In the genomic region with DNA sequence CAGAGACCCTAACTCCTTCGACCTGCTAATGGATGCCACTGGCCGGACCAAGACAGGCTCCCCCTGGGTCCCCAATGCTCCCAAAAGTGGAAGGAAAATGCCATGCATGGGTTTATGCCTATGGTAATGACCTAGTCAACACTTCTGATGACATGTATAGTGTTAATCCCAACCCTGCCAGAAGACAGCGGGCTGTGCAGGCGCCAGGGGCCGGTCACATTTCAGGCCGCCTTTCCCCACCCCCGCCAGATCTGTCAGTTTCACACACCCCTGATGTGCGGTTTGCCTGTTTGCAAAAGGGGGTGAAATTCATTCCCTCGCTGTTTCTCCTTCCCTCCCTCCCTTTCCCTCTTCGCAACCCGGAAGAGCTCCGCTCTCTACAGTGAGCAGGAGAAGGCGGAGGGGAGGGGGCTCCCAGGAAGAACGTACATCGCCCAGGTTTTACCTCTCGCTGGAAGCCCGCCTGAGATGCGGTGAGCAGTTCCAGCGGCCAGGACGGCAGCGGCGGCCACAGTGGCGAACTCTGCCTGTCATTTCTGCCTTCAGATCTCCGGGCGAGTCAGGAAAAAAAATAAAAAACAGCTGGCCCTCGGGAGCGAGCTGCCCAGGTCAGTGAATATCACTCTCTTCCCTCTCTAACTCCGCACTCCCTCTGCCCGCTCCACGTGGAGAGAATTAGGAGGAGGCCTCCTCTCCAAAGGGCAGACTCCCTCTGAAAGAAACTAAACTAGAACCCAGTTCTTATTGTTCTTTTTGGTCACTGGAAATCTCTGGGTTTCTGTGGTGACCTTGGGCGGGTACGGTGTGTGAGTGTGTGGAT, we compare ENCODE assay signal across 8 cellular contexts. TPM values are rescaled to one million over a fixed set of nuclear protein-coding genes. Genes with fewer than 3 reads are reported as not detected.
DNase-seq lines count a peak whose midpoint lies in the region; ATAC-seq and TF ChIP-seq lines count a peak whose summit lies in the region.

No MANE protein-coding gene starts in this region.

- H3K9ac ChIP-seq in HUES64 (ENCODE audit: low read depth, low read length), result no peak overlapping the region

- H3K9me3 Mint-ChIP-seq in CD4-positive, CD25-positive, alpha-beta regulatory T cell, result peaks cover 0 to 6% (median 0%) of the 10 kb centered on the region in 7 donors
- H3K9me3 Mint-ChIP-seq in chondrocyte (ENCODE audit: low read depth) (no peaks in the 10 kb centered on the region), nephron progenitor cell (no peaks in the 10 kb centered on the region)

- H3K27ac Mint-ChIP-seq in CD4-positive, CD25-positive, alpha-beta regulatory T cell, result peak overlapping the region in 1 of 3 donors; percentile 33
- H3K27ac Mint-ChIP-seq in chondrocyte (ENCODE audit: unreplicated experiment) (no peak overlapping the region), nephron progenitor cell (no peak overlapping the region)

- H3K4me3 ChIP-seq in CD4-positive, CD25-positive, alpha-beta regulatory T cell (ENCODE audit: low read depth, low read length), result peak overlapping the region; percentile 51
- H3K4me3 ChIP-seq in HUES64 (ENCODE audit: low read length), result peak overlapping the region; percentile 52

- no peaks in the 10 kb centered on the region for H3K9me3 ChIP-seq in CD4-positive, CD25-positive, alpha-beta regulatory T cell (ENCODE audit: control insufficient read depth in 2 of 2, low read length in 2 of 2)
- no peaks in the 10 kb centered on the region for H3K9me3 ChIP-seq in HUES64 (ENCODE audit: insufficient read depth, low read depth, low read length)

- H3K4me1 Mint-ChIP-seq in CD4-positive, CD25-positive, alpha-beta regulatory T cell, result peaks cover 15 to 78% (median 49%) of the 10 kb centered on the region in 4 donors
- H3K4me1 Mint-ChIP-seq in chondrocyte (ENCODE audit: low read depth) (peaks cover 21% of the 10 kb centered on the region), nephron progenitor cell (peaks cover 72% of the 10 kb centered on the region)

- no peaks in the 10 kb centered on the region for H3K36me3 Mint-ChIP-seq in CD4-positive, CD25-positive, alpha-beta regulatory T cell
- H3K36me3 Mint-ChIP-seq in chondrocyte (ENCODE audit: low read depth) (peaks cover 3% of the 10 kb centered on the region), nephron progenitor cell (ENCODE audit: low read depth) (no peaks in the 10 kb centered on the region)

- peaks cover 96% of the 10 kb centered on the region for H3K27me3 Mint-ChIP-seq in CD4-positive, CD25-positive, alpha-beta regulatory T cell
- H3K27me3 Mint-ChIP-seq in chondrocyte (ENCODE audit: low read depth), result peaks cover 79% of the 10 kb centered on the region
- peaks cover 100% of the 10 kb centered on the region for H3K27me3 Mint-ChIP-seq in nephron progenitor cell (ENCODE audit: low read depth, poor library complexity)

- H3K4me1 ChIP-seq in CD4-positive, CD25-positive, alpha-beta regulatory T cell (ENCODE audit: control insufficient read depth, insufficient read depth, low read length, poor library complexity, severe bottlenecking), result peaks cover 77% of the 10 kb centered on the region
- H3K4me1 ChIP-seq in HUES64 (ENCODE audit: insufficient read depth, low read length), result peaks cover 53% of the 10 kb centered on the region

- H3K36me3 ChIP-seq in CD4-positive, CD25-positive, alpha-beta regulatory T cell (ENCODE audit: control insufficient read depth, insufficient read depth, low read length), result no peaks in the 10 kb centered on the region
- H3K36me3 ChIP-seq in HUES64 (ENCODE audit: insufficient read depth, low read length), result no peaks in the 10 kb centered on the region

- TF ChIP-seq CTCF in chondrocyte (IDR thresholded peaks at IDR 0.05) (no peak), nephron progenitor cell (IDR thresholded peaks at IDR 0.05) (no peak)

- peak overlapping the region; percentile 20 to 86 (median 76) for H3K4me3 Mint-ChIP-seq in CD4-positive, CD25-positive, alpha-beta regulatory T cell
- H3K4me3 Mint-ChIP-seq in chondrocyte (ENCODE audit: unreplicated experiment), result peak overlapping the region; percentile 62
- peak overlapping the region; percentile 74 for H3K4me3 Mint-ChIP-seq in nephron progenitor cell

- 2% methylated on average over 29 of the region's 32 CpGs for WGBS in HUES64

- no peak for DNase-seq in CD4-positive, CD25-positive, alpha-beta regulatory T cell
- no peak for DNase-seq in chondrocyte (ENCODE audit: low spot score)
- DNase-seq in nephron progenitor cell, result peak; percentile 54
- DNase-seq in activated gamma-delta T cell treated with Interleukin-2 at 50 U/mL for 16 hours, result no peak
- DNase-seq in AG08396 (ENCODE audit: low spot score), result no peak

- no peak for ATAC-seq in CD4-positive, CD25-positive, alpha-beta regulatory T cell (ENCODE audit: low read depth in 2 of 2)
- no peak for ATAC-seq in HG02885 (IDR thresholded peaks at IDR 0.05; ENCODE audit: poor library complexity, unreplicated experiment)
- ATAC-seq in HG02678 (IDR thresholded peaks at IDR 0.05; ENCODE audit: unreplicated experiment), result no peak

- H3K27me3 ChIP-seq in CD4-positive, CD25-positive, alpha-beta regulatory T cell (ENCODE audit: control insufficient read depth, insufficient read depth, low read length), result peaks cover 55% of the 10 kb centered on the region
- peaks cover 100% of the 10 kb centered on the region for H3K27me3 ChIP-seq in HUES64 (ENCODE audit: insufficient read depth, low read length)

- H3K27ac ChIP-seq in CD4-positive, CD25-positive, alpha-beta regulatory T cell (ENCODE audit: insufficient read depth, low read length, poor library complexity, severe bottlenecking), result no peak overlapping the region
- no peak overlapping the region for H3K27ac ChIP-seq in HUES64 (ENCODE audit: low read depth, low read length)

RNA-seq across cellular contexts. Expression of gene GATA3, which starts 9.4 kb away (rescaled TPM):
- total RNA-seq in CD4-positive, CD25-positive, alpha-beta regulatory T cell, result 182 TPM
- polyA plus RNA-seq in CD4-positive, CD25-positive, alpha-beta regulatory T cell, result 10 to 100 TPM; 32.9 to 49.7 (median 42.5) TPM
- 1.3 TPM for polyA plus RNA-seq in HUES64 (2013, experiment 1 of 2)
- 1.6 TPM for polyA plus RNA-seq in HUES64 (2013, experiment 2 of 2)
- not detected in 3 replicates for total RNA-seq in chondrocyte

Comparison
In these comparisons a context has a peak if more than half of its experiments do, and no peak if none do; other contexts are left out.
1. RNA of gene GATA3, which starts 9.4 kb away (total RNA-seq): 182 TPM in CD4-positive, CD25-positive, alpha-beta regulatory T cell (single experiment); not detected in chondrocyte; every median in the first group is over 100 times any median in the second.
2. Peak in every context shown above with its lines, with median percentiles within 50 percentile points of each other: H3K4me3 Mint-ChIP-seq.